Comparison of ENCODE assay signal across 8 cellular contexts in genomic region chr12:57005980-57006808, GRCh38. TPM values are rescaled to one million over a fixed set of nuclear protein-coding genes. Genes with fewer than 3 reads are reported as not detected.
DNase-seq lines count a peak whose midpoint lies in the region; ATAC-seq and TF ChIP-seq lines count a peak whose summit lies in the region.

Gene ZBTB39, minus strand, starts transcription at chr12:57006546. Its CDS starts 1,629 bp downstream, at chr12:57004917.

- ATAC-seq in GM19455 (IDR thresholded peaks at IDR 0.05; ENCODE audit: unreplicated experiment): peak; percentile 60

- peak within 1 kb of the TSS; percentile 98 for H2AFZ ChIP-seq in parathyroid adenoma

- H3K36me3 ChIP-seq in HUES6 (ENCODE audit: control insufficient read depth, insufficient read depth, low read length): peaks cover 36% of the 10 kb centered on the region
- H3K36me3 ChIP-seq in SJCRH30: peaks cover 38% of the 10 kb centered on the region
- H3K36me3 ChIP-seq in parathyroid adenoma (ENCODE audit: control insufficient read depth, insufficient read depth, low read length): no peaks in the 10 kb centered on the region
- no peaks in the 10 kb centered on the region for H3K36me3 ChIP-seq in uterus

- peaks cover 76% of the 10 kb centered on the region for H3K4me1 Mint-ChIP-seq in activated naive CD4-positive, alpha-beta T cell treated with anti-CD3 and anti-CD28 coated beads, Interleukin-2, amount 50 U/mL, for 24 hours

- TF ChIP-seq CTCF in parathyroid adenoma (IDR thresholded peaks at IDR 0.05) (peak; percentile 43), uterus (IDR thresholded peaks at IDR 0.05) (peak; percentile 36 to 70 (median 46))

- peak within 1 kb of the TSS; percentile 82 for H3K27ac ChIP-seq in HUES6 (ENCODE audit: low read depth, low read length)
- peak within 1 kb of the TSS; percentile 53 for H3K27ac ChIP-seq in SJCRH30
- peak within 1 kb of the TSS; percentile 36 for H3K27ac ChIP-seq in parathyroid adenoma
- H3K27ac ChIP-seq in uterus: peak within 1 kb of the TSS; percentile 89 to 90

- H3K27ac Mint-ChIP-seq in activated naive CD4-positive, alpha-beta T cell treated with anti-CD3 and anti-CD28 coated beads, Interleukin-2, amount 50 U/mL, for 24 hours: peak within 1 kb of the TSS; percentile 99

- H3K9ac ChIP-seq in HUES6 (ENCODE audit: low read length): peak within 1 kb of the TSS; percentile 90
- H3K9ac ChIP-seq in parathyroid adenoma: peak within 1 kb of the TSS; percentile 95

- H3K9me3 ChIP-seq in HUES6 (ENCODE audit: control insufficient read depth, insufficient read depth, low read depth, low read length) (no peaks in the 10 kb centered on the region), SJCRH30 (replicated peaks) (no peaks in the 10 kb centered on the region), parathyroid adenoma (ENCODE audit: control insufficient read depth, low read length) (no peaks in the 10 kb centered on the region), uterus (no peaks in the 10 kb centered on the region)

- H3K9me3 Mint-ChIP-seq in activated naive CD4-positive, alpha-beta T cell treated with anti-CD3 and anti-CD28 coated beads, Interleukin-2, amount 50 U/mL, for 24 hours: no peaks in the 10 kb centered on the region

- H3K79me2 ChIP-seq in parathyroid adenoma: peaks cover 11% of the 10 kb centered on the region

- no peaks in the 10 kb centered on the region for H3K27me3 Mint-ChIP-seq in activated naive CD4-positive, alpha-beta T cell treated with anti-CD3 and anti-CD28 coated beads, Interleukin-2, amount 50 U/mL, for 24 hours

- peak within 1 kb of the TSS; percentile 95 for H3K4me3 Mint-ChIP-seq in activated naive CD4-positive, alpha-beta T cell treated with anti-CD3 and anti-CD28 coated beads, Interleukin-2, amount 50 U/mL, for 24 hours

- DNase-seq in COLO829 (ENCODE audit: low spot score): peak; percentile 54
- peak; percentile 93 to 98 for DNase-seq in SJCRH30
- DNase-seq in head of caudate nucleus: peak in 38 of 42 donors; percentile 21 to 81 (median 62)
- DNase-seq in uterus: peak; percentile 31 to 63

- H3K36me3 Mint-ChIP-seq in activated naive CD4-positive, alpha-beta T cell treated with anti-CD3 and anti-CD28 coated beads, Interleukin-2, amount 50 U/mL, for 24 hours: peaks cover 12% of the 10 kb centered on the region

- H3K4me1 ChIP-seq in HUES6 (ENCODE audit: control insufficient read depth, insufficient read depth, low read length) (peaks cover 29% of the 10 kb centered on the region), SJCRH30 (peaks cover 20% of the 10 kb centered on the region), parathyroid adenoma (peaks cover 15% of the 10 kb centered on the region), uterus (peaks cover 0 to 4% of the 10 kb centered on the region in 2 donors)

- peak within 1 kb of the TSS; percentile 86 for H3K4me3 ChIP-seq in HUES6 (ENCODE audit: low read depth, low read length)
- peak within 1 kb of the TSS; percentile 97 for H3K4me3 ChIP-seq in SJCRH30
- H3K4me3 ChIP-seq in parathyroid adenoma (ENCODE audit: low read depth, low read length): peak within 1 kb of the TSS; percentile 74
- peak within 1 kb of the TSS; percentile 98 to 99 for H3K4me3 ChIP-seq in uterus

- intact Hi-C loops in head of caudate nucleus (cut with DNase I) (loop anchor here (5.0 kb wide), 1 partner anchor 61 kb away; no protein-coding TSS in a partner anchor), uterus (cut with DNase I; ENCODE audit: low total_unique reads) (no loop called here)

- TF ChIP-seq POLR2A in uterus (IDR thresholded peaks at IDR 0.05): peak in 1 of 2 donors; percentile 39

- peak within 1 kb of the TSS; percentile 98 for H3K4me2 ChIP-seq in parathyroid adenoma (ENCODE audit: low read length)

- H3K27me3 ChIP-seq in HUES6 (ENCODE audit: control insufficient read depth, insufficient read depth, low read length) (no peaks in the 10 kb centered on the region), SJCRH30 (peaks cover 14% of the 10 kb centered on the region; the same call in 1 of the 2 replicates), parathyroid adenoma (ENCODE audit: control insufficient read depth, insufficient read depth, low read length) (no peaks in the 10 kb centered on the region), uterus (no peaks in the 10 kb centered on the region)

RNA-seq across cellular contexts. Expression of gene ZBTB39, which starts in this region (rescaled TPM):
- 91.0 and 101 TPM in 2 replicates for total RNA-seq in SJCRH30 (2014; rRNA removed; shearing (Covaris generic))
- 10 to 100 TPM in 2 of 4 donors, 1 to 10 TPM in 2; 7.6 to 13.0 (median 10.9) TPM for total RNA-seq in uterus

Comparison
In these comparisons a context has a peak if more than half of its experiments do, and no peak if none do; other contexts are left out.
1. Peak in every context shown above with its lines: DNase-seq, ATAC-seq, H3K4me3 ChIP-seq and H3K27ac ChIP-seq.
2. H3K27ac ChIP-seq: peak in every context shown above with its lines; median percentile 90 in uterus; 82 in HUES6; 53 in SJCRH30; 36 in parathyroid adenoma.